18 cellular contexts compared by ENCODE assay signal in genomic region chr3:49867400-49867799, GRCh38. TPM values are rescaled to one million over a fixed set of nuclear protein-coding genes. Genes with fewer than 3 reads are reported as not detected.
"Had no signal": no experiment of that assay in that cellular context is flagged by ENCODE, and none has a peak within 500 bp of the region (broad histone marks: within the 10 kb centered on the region; RNA-seq: fewer than 3 reads in every experiment).

No MANE protein-coding gene starts in this region.

- H3K27ac ChIP-seq: body of pancreas, gastrocnemius medialis, heart left ventricle, spleen, WERI-Rb-1 had no signal

- H3K9me3 ChIP-seq: body of pancreas, gastrocnemius medialis, heart left ventricle, spleen had no signal

- H3K4me3 Mint-ChIP-seq: stimulated activated naive B cell treated with anti-CD40 and anti-IgM and Interleukin-4, amounts not matched to agents 10 μg/mL and 1 μg/mL and 100 μg/mL, for 72 hours had no signal

- H3K9me3 Mint-ChIP-seq: activated naive CD4-positive, alpha-beta T cell treated with anti-CD3 and anti-CD28 coated beads, Interleukin-2, amount 50 U/mL, for 72 hours; activated T-cell treated with anti-CD3 and anti-CD28 coated beads, Interleukin-2, amount 50 U/mL, for 72 hours; naive thymus-derived CD8-positive, alpha-beta T cell; stimulated activated naive B cell treated with anti-CD40 and anti-IgM and Interleukin-4, amounts not matched to agents 10 μg/mL and 1 μg/mL and 100 μg/mL, for 72 hours had no signal

- ATAC-seq: activated naive CD4-positive, alpha-beta T cell treated with anti-CD3 and anti-CD28 coated beads, Interleukin-2, amount 50 U/mL, for 72 hours; activated T-cell treated with anti-CD3 and anti-CD28 coated beads, Interleukin-2, amount 50 U/mL, for 72 hours; body of pancreas; gastrocnemius medialis; naive thymus-derived CD8-positive, alpha-beta T cell had no signal

- DNase-seq: activated CD4-positive, alpha-beta T cell treated with anti-CD3 and anti-CD28 coated beads, Interleukin-2, amount 50 U/mL, for 4 hours; activated effector memory CD4-positive, alpha-beta T cell treated with anti-CD3 and anti-CD28 coated beads, Interleukin-2, amount 50 U/mL, for 16 hours; amniotic stem cell; body of pancreas; caudate nucleus; gastrocnemius medialis; heart left ventricle; occipital lobe; spleen; stimulated activated CD4-positive, alpha-beta T cell treated with anti-CD3 and anti-CD28 coated beads, Interleukin-4, amount 100 ng/mL, for 4 hours; stimulated activated naive B cell treated with anti-CD40 and anti-IgM and Interleukin-4, amounts not matched to agents 10 μg/mL and 1 μg/mL and 100 μg/mL, for 72 hours; WERI-Rb-1 had no signal

- H3K36me3 Mint-ChIP-seq: activated naive CD4-positive, alpha-beta T cell treated with anti-CD3 and anti-CD28 coated beads, Interleukin-2, amount 50 U/mL, for 72 hours; naive thymus-derived CD8-positive, alpha-beta T cell; stimulated activated naive B cell treated with anti-CD40 and anti-IgM and Interleukin-4, amounts not matched to agents 10 μg/mL and 1 μg/mL and 100 μg/mL, for 72 hours had no signal

- H3K27ac Mint-ChIP-seq: activated naive CD4-positive, alpha-beta T cell treated with anti-CD3 and anti-CD28 coated beads, Interleukin-2, amount 50 U/mL, for 72 hours; activated T-cell treated with anti-CD3 and anti-CD28 coated beads, Interleukin-2, amount 50 U/mL, for 72 hours; stimulated activated naive B cell treated with anti-CD40 and anti-IgM and Interleukin-4, amounts not matched to agents 10 μg/mL and 1 μg/mL and 100 μg/mL, for 72 hours had no signal

- H3K36me3 ChIP-seq: gastrocnemius medialis, heart left ventricle, spleen, WERI-Rb-1 had no signal

- H3K4me3 ChIP-seq: body of pancreas, gastrocnemius medialis, heart left ventricle, spleen had no signal

RNA-seq across cellular contexts. Expression of gene CAMKV, which starts 2.3 kb away (rescaled TPM):
- total RNA-seq: body of pancreas; gastrocnemius medialis; heart left ventricle; liver; naive thymus-derived CD8-positive, alpha-beta T cell; posterior vena cava; spleen had no signal
- polyA plus RNA-seq: heart left ventricle; liver; naive thymus-derived CD8-positive, alpha-beta T cell; spleen; urinary bladder had no signal
